Comparison of ENCODE assay signal across 8 cellular contexts in the genomic region with DNA sequence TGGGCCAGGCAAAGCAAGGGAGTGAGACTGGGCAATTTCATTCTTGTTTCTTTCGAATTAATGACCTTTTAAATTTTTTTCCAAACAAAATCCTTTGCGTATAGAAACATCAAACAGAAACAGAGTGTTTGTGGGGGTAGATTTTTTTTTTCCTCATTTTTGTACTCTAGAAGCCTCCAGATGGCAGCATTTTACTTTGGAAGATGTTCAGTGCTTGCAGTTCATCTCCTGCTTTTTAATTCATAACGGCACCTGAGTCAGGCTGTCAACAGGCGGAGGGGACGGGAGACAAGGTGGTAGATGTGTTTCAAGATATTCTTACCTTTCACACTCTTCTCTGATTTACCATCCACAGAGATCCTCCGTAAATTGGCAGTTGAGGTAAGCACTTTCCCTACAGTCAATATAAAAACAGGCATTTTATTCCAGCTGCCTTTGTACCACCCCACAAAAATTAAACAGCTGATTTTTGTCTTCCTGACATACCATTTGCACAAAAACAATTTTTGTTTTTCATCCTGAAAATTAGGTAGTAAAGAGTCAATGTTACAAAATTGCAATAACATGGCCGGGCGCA.
DNase-seq lines count a peak whose midpoint lies in the region; ATAC-seq and TF ChIP-seq lines count a peak whose summit lies in the region.

No MANE protein-coding gene starts in this region.

- H3K4me1 ChIP-seq in NT2/D1 (ENCODE audit: insufficient read depth, insufficient read length): no peaks in the 10 kb centered on the region
- H3K4me1 ChIP-seq in esophagus muscularis mucosa: no peaks in the 10 kb centered on the region
- H3K4me1 ChIP-seq in effector memory CD4-positive, alpha-beta T cell (ENCODE audit: control insufficient read depth, insufficient read depth, low read length, poor library complexity, severe bottlenecking): no peaks in the 10 kb centered on the region

- no peak overlapping the region for H3K4me3 ChIP-seq in NT2/D1 (ENCODE audit: insufficient read length, low read depth)
- H3K4me3 ChIP-seq in esophagus muscularis mucosa: no peak overlapping the region
- H3K4me3 ChIP-seq in effector memory CD4-positive, alpha-beta T cell (ENCODE audit: insufficient read depth, low read depth, low read length, poor library complexity, severe bottlenecking): no peak overlapping the region

- peak in 2 of 3 experiments; percentile 23 to 28 for TF ChIP-seq CTCF in esophagus muscularis mucosa (IDR thresholded peaks at IDR 0.05)

- no peaks in the 10 kb centered on the region for H3K36me3 ChIP-seq in NT2/D1 (ENCODE audit: insufficient read depth, insufficient read length, low read length)
- H3K36me3 ChIP-seq in esophagus muscularis mucosa: no peaks in the 10 kb centered on the region
- H3K36me3 ChIP-seq in effector memory CD4-positive, alpha-beta T cell (ENCODE audit: control insufficient read depth, insufficient read depth, low read length): no peaks in the 10 kb centered on the region

- no peak for TF ChIP-seq EP300 in esophagus muscularis mucosa (IDR thresholded peaks at IDR 0.05)

- no peak overlapping the region for H3K27ac ChIP-seq in esophagus muscularis mucosa (replicated peaks in 1 of 4)
- no peak overlapping the region for H3K27ac ChIP-seq in effector memory CD4-positive, alpha-beta T cell (ENCODE audit: insufficient read depth, low read length, poor library complexity, severe bottlenecking)

- DNase-seq in EL (peak; percentile 19), HCEC 1CT (peak; percentile 46), NT2/D1 (ENCODE audit: low read depth, low spot score) (peak; percentile 2), esophagus muscularis mucosa (ENCODE audit: extremely low spot score) (no peak), stromal cell of bone marrow (ENCODE audit: low read depth) (peak; percentile 29)
- no peak for DNase-seq in effector memory CD4-positive, alpha-beta T cell

- TF ChIP-seq POLR2A in esophagus muscularis mucosa (IDR thresholded peaks at IDR 0.05; ENCODE audit: low read depth): no peak

- 45% methylated on average over 8 of the region's 8 CpGs for WGBS in esophagus muscularis mucosa

- no peaks in the 10 kb centered on the region for H3K27me3 ChIP-seq in NT2/D1 (ENCODE audit: insufficient read depth, insufficient read length)
- peaks cover 0 to 4% (median 0%) of the 10 kb centered on the region in 4 donors for H3K27me3 ChIP-seq in esophagus muscularis mucosa
- H3K27me3 ChIP-seq in effector memory CD4-positive, alpha-beta T cell (replicated peaks; ENCODE audit: control insufficient read depth, insufficient read depth, low read length, poor library complexity, severe bottlenecking): no peaks in the 10 kb centered on the region

- intact Hi-C loops in esophagus muscularis mucosa (cut with DNase I): no loop called here

- no peak overlapping the region for H3K9ac ChIP-seq in NT2/D1 (ENCODE audit: insufficient read length, low read depth)

- no peaks in the 10 kb centered on the region for H3K9me3 ChIP-seq in NT2/D1 (ENCODE audit: insufficient read depth, low read length)
- H3K9me3 ChIP-seq in esophagus muscularis mucosa: no peaks in the 10 kb centered on the region
- H3K9me3 ChIP-seq in effector memory CD4-positive, alpha-beta T cell (ENCODE audit: control insufficient read depth, low read length): no peaks in the 10 kb centered on the region

- ATAC-seq in HG03571 (IDR thresholded peaks at IDR 0.05; ENCODE audit: unreplicated experiment) (no peak), HG02981 (IDR thresholded peaks at IDR 0.05; ENCODE audit: unreplicated experiment) (no peak)

Comparison
In these comparisons a context has a peak if more than half of its experiments do, and no peak if none do; other contexts are left out.
1. DNase-seq: peak in EL (single experiment), HCEC 1CT (single experiment), NT2/D1 (single experiment) and stromal cell of bone marrow (single experiment); none in esophagus muscularis mucosa (single experiment) and effector memory CD4-positive, alpha-beta T cell (0 of 3).